In genomic region chr7:151381333-151382078, GRCh38 we compare ENCODE assay signal across 9 cellular contexts. TPM values are rescaled to one million over a fixed set of nuclear protein-coding genes. Genes with fewer than 3 reads are reported as not detected.
DNase-seq lines count a peak whose midpoint lies in the region; ATAC-seq and TF ChIP-seq lines count a peak whose summit lies in the region.
"Had no signal": no experiment of that assay in that cellular context is flagged by ENCODE, and none has a peak within 500 bp of the region (broad histone marks: within the 10 kb centered on the region; RNA-seq: fewer than 3 reads in every experiment).

No MANE protein-coding gene starts in this region.

- ATAC-seq in left lung (peak; percentile 17), GM21576 (IDR thresholded peaks at IDR 0.05; ENCODE audit: unreplicated experiment) (no peak), HG02798 (IDR thresholded peaks at IDR 0.05; ENCODE audit: poor library complexity, unreplicated experiment) (no peak)

- H3K27ac ChIP-seq in HUES48 (ENCODE audit: low read depth, low read length) (peak overlapping the region; percentile 26), left lung (no peak overlapping the region), tibial artery (no peak overlapping the region)

- no peak overlapping the region for H3K9ac ChIP-seq in HUES48 (ENCODE audit: low read depth, low read length)

- H3K4me1 ChIP-seq in BE2C (no peaks in the 10 kb centered on the region), HUES48 (ENCODE audit: control insufficient read depth, insufficient read depth, low read length) (peaks cover 6% of the 10 kb centered on the region; the same call in 1 of the 2 replicates), left lung (peaks cover 0 to 15% of the 10 kb centered on the region in 2 donors), tibial artery (peaks cover 0 to 37% (median 25%) of the 10 kb centered on the region in 4 donors)

- H3K9me3 ChIP-seq in BE2C (no peaks in the 10 kb centered on the region), HUES48 (ENCODE audit: control insufficient read depth, insufficient read depth, low read length) (no peaks in the 10 kb centered on the region), left lung (no peaks in the 10 kb centered on the region), tibial artery (no peaks in the 10 kb centered on the region)

- intact Hi-C loops in left lung (cut with DNase I) (no loop called here), tibial artery (cut with DNase I; ENCODE audit: low total_unique reads) (no loop called here)

- TF ChIP-seq CTCF in BE2C (IDR thresholded peaks at IDR 0.05; ENCODE audit: low read depth, low read length), result no peak
- no peak for TF ChIP-seq CTCF in left lung (IDR thresholded peaks at IDR 0.05)
- TF ChIP-seq CTCF in tibial artery (IDR thresholded peaks at IDR 0.05), result no peak

- no peak overlapping the region for H3K4me3 ChIP-seq in BE2C (ENCODE audit: low read depth, low read length)
- H3K4me3 ChIP-seq in HUES48 (ENCODE audit: low read depth, low read length), result peak overlapping the region; percentile 53
- H3K4me3 ChIP-seq in left lung, result peak overlapping the region in 1 of 2 donors; percentile 6
- H3K4me3 ChIP-seq in tibial artery, result peak overlapping the region; percentile 32 to 42

- H3K27me3 ChIP-seq in BE2C, result no peaks in the 10 kb centered on the region
- H3K27me3 ChIP-seq in HUES48 (ENCODE audit: control insufficient read depth, insufficient read depth, low read length), result peaks cover 32% of the 10 kb centered on the region
- peaks cover 19 to 60% of the 10 kb centered on the region in 2 donors for H3K27me3 ChIP-seq in left lung
- peaks cover 0 to 14% of the 10 kb centered on the region in 2 donors for H3K27me3 ChIP-seq in tibial artery

- DNase-seq in BE2C (peak; percentile 63), activated gamma-delta T cell (lab: John Stamatoyannopoulos, UW) (peak; percentile 41), left lung (peak in 1 of 2 donors; percentile 76), tibial artery (no peak), SIG-M5 (lab: John Stamatoyannopoulos, UW) (no peak)

- H3K36me3 ChIP-seq in BE2C, result no peaks in the 10 kb centered on the region
- peaks cover 5% of the 10 kb centered on the region; the same call in 1 of the 2 replicates for H3K36me3 ChIP-seq in HUES48 (ENCODE audit: control insufficient read depth, insufficient read depth, low read length)
- H3K36me3 ChIP-seq in left lung, result peaks cover 0 to 36% of the 10 kb centered on the region in 2 donors
- H3K36me3 ChIP-seq in tibial artery, result peaks cover 17 to 40% (median 19%) of the 10 kb centered on the region in 3 donors

RNA-seq across cellular contexts. Expression of gene WDR86, which starts 28.3 kb away (rescaled TPM):
- 3.4 TPM for polyA plus RNA-seq in BE2C (2012; ENCODE audit: insufficient read depth, insufficient read length, low read depth)
- total RNA-seq in left lung, result 1 to 10 TPM in 1 of 2 donors, under 1 TPM in 1; 0.85 to 1.1 TPM

RNA-seq across cellular contexts. Expression of gene NUB1, which starts 39.9 kb away (rescaled TPM):
- polyA plus RNA-seq in BE2C (2012; ENCODE audit: insufficient read depth, insufficient read length, low read depth), result 32.4 TPM
- 10 to 100 TPM; 40.9 to 42.4 TPM for total RNA-seq in left lung

RNA-seq across cellular contexts. Expression of gene CRYGN, which starts 58.4 kb away (rescaled TPM):
- polyA plus RNA-seq in BE2C (2012; ENCODE audit: insufficient read depth, insufficient read length, low read depth), result not detected
- not detected for total RNA-seq in left lung
- total RNA-seq: renal cortical epithelial cell had no signal

Comparison
In these comparisons a context has a peak if more than half of its experiments do, and no peak if none do; other contexts are left out.
1. DNase-seq: peak in BE2C (single experiment) and activated gamma-delta T cell (single experiment); none in tibial artery (0 of 2) and SIG-M5 (single experiment).